In genomic region chr1:68128820-68129219, GRCh38 we compare ENCODE assay signal across 16 cellular contexts.
DNase-seq lines count a peak whose midpoint lies in the region; FAIRE-seq and TF ChIP-seq lines count a peak whose summit lies in the region.
"Had no signal": no experiment of that assay in that cellular context is flagged by ENCODE, and none has a peak within 500 bp of the region (broad histone marks: within the 10 kb centered on the region; RNA-seq: fewer than 3 reads in every experiment).

No MANE protein-coding gene starts in this region.

- H3K9ac ChIP-seq in astrocyte (ENCODE audit: low read length) (no peak overlapping the region), mesendoderm (ENCODE audit: low read length) (no peak overlapping the region), smooth muscle cell (ENCODE audit: low read depth) (no peak overlapping the region)

- H3K4me1 Mint-ChIP-seq in astrocyte (ENCODE audit: low read depth, unreplicated experiment) (peaks cover 16% of the 10 kb centered on the region), nephron progenitor cell (no peaks in the 10 kb centered on the region)

- no peaks in the 10 kb centered on the region for H3F3A ChIP-seq in smooth muscle cell (ENCODE audit: low read depth)

- H2BK5ac ChIP-seq in mesendoderm (ENCODE audit: low read length), result no peak overlapping the region

- no CpG with 5 or more reads among the region's 10 CpGs for WGBS in mesendoderm (ENCODE audit: extremely low coverage, insufficient coverage, low lambda C conversion rate)
- WGBS in smooth muscle cell (ENCODE audit: low lambda C conversion rate), result 35% methylated on average over 10 of the region's 10 CpGs

- peaks cover 2% of the 10 kb centered on the region for H3K79me1 ChIP-seq in mesendoderm (ENCODE audit: low read length)

- DNase-seq in astrocyte (ENCODE audit: low read depth), result no peak
- DNase-seq in cardiac muscle cell (ENCODE audit: low read depth in 1 of 2, low spot score in 1 of 2), result peak in 1 of 2 donors; percentile 55
- DNase-seq in mesendoderm, result peak; percentile 54
- DNase-seq in smooth muscle cell (lab: John Stamatoyannopoulos, UW; ENCODE audit: unreplicated experiment), result no peak
- DNase-seq in DMS 273 (lab: John Stamatoyannopoulos, UW; ENCODE audit: unreplicated experiment), result no peak
- DNase-seq in GM10266 (ENCODE audit: extremely low spot score), result no peak
- DNase-seq in activated effector memory CD4-positive, alpha-beta T cell treated with Interleukin-2 at 50 U/mL for 16 hours, result no peak
- no peak for DNase-seq in nephron progenitor cell
- DNase-seq: AML-193, DND-41, H9, KBM-7, NCI-H1105 treated with DMSO at 0.1 percent for 48 hours, NCI-H2081 treated with DMSO at 0.1 percent for 48 hours had no signal

- H3K4me3 Mint-ChIP-seq in astrocyte (ENCODE audit: unreplicated experiment) (no peak overlapping the region), nephron progenitor cell (no peak overlapping the region)
- H3K4me3 Mint-ChIP-seq: H9 had no signal

- no peak overlapping the region for H3K23ac ChIP-seq in mesendoderm (ENCODE audit: low read length)

- no peak for FAIRE-seq in astrocyte (lab: Jason Lieb, UNC)
- FAIRE-seq: D721Med had no signal

- H3K36me3 ChIP-seq in astrocyte (ENCODE audit: insufficient read depth, low read length) (peaks cover 67% of the 10 kb centered on the region), cardiac muscle cell (peaks cover 22% of the 10 kb centered on the region), mesendoderm (ENCODE audit: control insufficient read depth, insufficient read depth, low read length) (peaks cover 6% of the 10 kb centered on the region), smooth muscle cell (ENCODE audit: low read depth) (no peaks in the 10 kb centered on the region)

- no peak overlapping the region for H2AFZ ChIP-seq in astrocyte (ENCODE audit: low read depth, low read length)
- H2AFZ ChIP-seq in smooth muscle cell (ENCODE audit: low read depth), result no peak overlapping the region

- no peak overlapping the region for H3K4me3 ChIP-seq in astrocyte (ENCODE audit: insufficient read depth, low read depth, low read length)
- H3K4me3 ChIP-seq in cardiac muscle cell, result no peak overlapping the region
- no peak overlapping the region for H3K4me3 ChIP-seq in mesendoderm (ENCODE audit: low read length)
- H3K4me3 ChIP-seq in smooth muscle cell, result no peak overlapping the region

- no peak overlapping the region for H2BK15ac ChIP-seq in mesendoderm (replicated peaks; ENCODE audit: low read depth)

- H3K79me2 ChIP-seq in astrocyte (ENCODE audit: insufficient read depth, low read length) (no peaks in the 10 kb centered on the region), mesendoderm (ENCODE audit: control insufficient read depth, insufficient read depth, low read length) (no peaks in the 10 kb centered on the region), smooth muscle cell (ENCODE audit: low read depth) (no peaks in the 10 kb centered on the region)

- H4K5ac ChIP-seq in mesendoderm (ENCODE audit: low read length), result no peak overlapping the region

- H3K4ac ChIP-seq in mesendoderm (ENCODE audit: low read depth, low read length), result no peak overlapping the region

- H3K4me1 ChIP-seq in astrocyte (ENCODE audit: insufficient read depth, low read length) (peaks cover 13% of the 10 kb centered on the region), cardiac muscle cell (ENCODE audit: low read depth) (peaks cover 12% of the 10 kb centered on the region), mesendoderm (ENCODE audit: control insufficient read depth, low read depth, low read length) (peaks cover 9% of the 10 kb centered on the region), smooth muscle cell (ENCODE audit: low read depth) (peaks cover 6% of the 10 kb centered on the region)

- H4K8ac ChIP-seq in mesendoderm (ENCODE audit: low read depth, low read length), result no peak overlapping the region

- H3K4me2 ChIP-seq in astrocyte (ENCODE audit: low read length) (no peak overlapping the region), mesendoderm (ENCODE audit: low read length) (no peak overlapping the region), smooth muscle cell (peak overlapping the region; percentile 22)

- H3K27me3 Mint-ChIP-seq in astrocyte (ENCODE audit: low read depth, unreplicated experiment) (no peaks in the 10 kb centered on the region), nephron progenitor cell (ENCODE audit: low read depth, poor library complexity) (no peaks in the 10 kb centered on the region)

- H3K18ac ChIP-seq in mesendoderm (ENCODE audit: low read length), result no peak overlapping the region

- H3K56ac ChIP-seq in mesendoderm (ENCODE audit: low read length), result no peak overlapping the region

- no peak overlapping the region for H3K27ac Mint-ChIP-seq in astrocyte (ENCODE audit: unreplicated experiment)
- H3K27ac Mint-ChIP-seq in nephron progenitor cell, result no peak overlapping the region
- H3K27ac Mint-ChIP-seq: H9 had no signal

- H3K36me3 Mint-ChIP-seq in astrocyte (ENCODE audit: low read depth, unreplicated experiment) (peaks cover 24% of the 10 kb centered on the region), nephron progenitor cell (ENCODE audit: low read depth) (peaks cover 36% of the 10 kb centered on the region)

- H3K27ac ChIP-seq in astrocyte (ENCODE audit: low read depth, low read length) (peak overlapping the region; percentile 6), cardiac muscle cell (peak overlapping the region; percentile 70), mesendoderm (ENCODE audit: low read depth, low read length) (peak overlapping the region; percentile 30), smooth muscle cell (ENCODE audit: low read depth) (peak overlapping the region; percentile 50)
- H3K27ac ChIP-seq: C4-2B had no signal

- H2AK5ac ChIP-seq in mesendoderm (ENCODE audit: low read length), result no peak overlapping the region

- H3K27me3 ChIP-seq in astrocyte (ENCODE audit: insufficient read depth, low read length) (no peaks in the 10 kb centered on the region), cardiac muscle cell (no peaks in the 10 kb centered on the region), mesendoderm (ENCODE audit: insufficient read depth, low read length, poor library complexity) (no peaks in the 10 kb centered on the region), smooth muscle cell (ENCODE audit: low read depth) (no peaks in the 10 kb centered on the region)

- TF ChIP-seq CTCF in astrocyte (IDR thresholded peaks at IDR 0.05; ENCODE audit: insufficient read depth, low read depth, low read length), result no peak
- no peak for TF ChIP-seq CTCF in cardiac muscle cell (IDR thresholded peaks at IDR 0.05; ENCODE audit: low read depth, low read length)
- no peak for TF ChIP-seq CTCF in smooth muscle cell (IDR thresholded peaks at IDR 0.05; ENCODE audit: borderline replicate concordance, insufficient read depth, poor library complexity, severe bottlenecking)
- no peak for TF ChIP-seq CTCF in GM10266 (IDR thresholded peaks at IDR 0.05; ENCODE audit: control insufficient read depth, insufficient read depth, low read depth, missing control alignments)
- no peak for TF ChIP-seq CTCF in nephron progenitor cell (IDR thresholded peaks at IDR 0.05)

- H3K9me3 ChIP-seq in astrocyte (ENCODE audit: insufficient read depth, low read depth, low read length), result no peaks in the 10 kb centered on the region
- H3K9me3 ChIP-seq in cardiac muscle cell (ENCODE audit: low read depth), result no peaks in the 10 kb centered on the region
- no peaks in the 10 kb centered on the region for H3K9me3 ChIP-seq in smooth muscle cell (replicated peaks; ENCODE audit: low read depth)

- H3K9me3 Mint-ChIP-seq in astrocyte (ENCODE audit: unreplicated experiment) (no peaks in the 10 kb centered on the region), nephron progenitor cell (no peaks in the 10 kb centered on the region)
- H3K9me3 Mint-ChIP-seq: H9 had no signal

- H4K20me1 ChIP-seq in astrocyte (ENCODE audit: insufficient read depth, low read length) (peaks cover 5% of the 10 kb centered on the region), smooth muscle cell (ENCODE audit: low read depth) (peaks cover 6% of the 10 kb centered on the region)

- H2BK120ac ChIP-seq in mesendoderm (ENCODE audit: low read depth, low read length), result no peak overlapping the region

Comparison
In these comparisons a context has a peak if more than half of its experiments do, and no peak if none do; other contexts are left out.
1. H3K27ac ChIP-seq: peak in every context shown above with its lines; median percentile 70 in cardiac muscle cell; 50 in smooth muscle cell; 30 in mesendoderm; 6 in astrocyte.